ENCODE assay signal across 8 cellular contexts in genomic region chr2:176638167-176639015, GRCh38.
A peak's percentile ranks its signal among the peaks of the same experiment; 100 is the strongest.
DNase-seq lines count a peak whose midpoint lies in the region; ATAC-seq lines count a peak whose summit lies in the region.

No MANE protein-coding gene starts in this region.

- no peaks in the 10 kb centered on the region for H3K36me3 Mint-ChIP-seq in activated T-helper 17 cell treated with anti-CD3 and anti-CD28 coated beads, Interleukin-2, amount 50 U/mL, for 72 hours (ENCODE audit: low read depth)
- no peaks in the 10 kb centered on the region for H3K36me3 Mint-ChIP-seq in natural killer cell treated with Interleukin-12 subunit alpha and Interleukin-12 subunit beta and Interleukin-15 and Interleukin-18, amount 100 ng/mL, for 72 hours

- no peaks in the 10 kb centered on the region for H3K9me3 Mint-ChIP-seq in activated T-helper 17 cell treated with anti-CD3 and anti-CD28 coated beads, Interleukin-2, amount 50 U/mL, for 72 hours
- H3K9me3 Mint-ChIP-seq in natural killer cell treated with Interleukin-12 subunit alpha and Interleukin-12 subunit beta and Interleukin-15 and Interleukin-18, amount 100 ng/mL, for 72 hours: no peaks in the 10 kb centered on the region

- peak overlapping the region; percentile 61 for H3K4me3 Mint-ChIP-seq in activated T-helper 17 cell treated with anti-CD3 and anti-CD28 coated beads, Interleukin-2, amount 50 U/mL, for 72 hours
- H3K4me3 Mint-ChIP-seq in natural killer cell treated with Interleukin-12 subunit alpha and Interleukin-12 subunit beta and Interleukin-15 and Interleukin-18, amount 100 ng/mL, for 72 hours: peak overlapping the region; percentile 66

- peak; percentile 85 for ATAC-seq in GM21367 (IDR thresholded peaks at IDR 0.05; ENCODE audit: unreplicated experiment)
- peak; percentile 67 for ATAC-seq in activated T-helper 17 cell treated with anti-CD3 and anti-CD28 coated beads, Interleukin-2, amount 50 U/mL, for 72 hours (replicated peaks)
- ATAC-seq in natural killer cell treated with Interleukin-12 subunit alpha and Interleukin-12 subunit beta and Interleukin-15 and Interleukin-18, amount 100 ng/mL, for 72 hours: peak; percentile 79 to 80

- DNase-seq in COR-L47 (lab: John Stamatoyannopoulos, UW) (peak; percentile 68), HUDEP-2 (lab: John Stamatoyannopoulos, UW; ENCODE audit: unreplicated experiment in 76 of 76) (peak in 41 of 76 experiments; percentile 0 to 55 (median 18)), OCI-M1 (lab: John Stamatoyannopoulos, UW) (peak; percentile 69), fibroblast of peridontal ligament (ENCODE audit: extremely low read depth) (peak; percentile 55), substantia nigra (lab: John Stamatoyannopoulos, UW) (peak in 35 of 49 donors; percentile 3 to 63 (median 27))
- DNase-seq in natural killer cell treated with Interleukin-12 subunit alpha and Interleukin-12 subunit beta and Interleukin-15 and Interleukin-18, amount 100 ng/mL, for 72 hours (ENCODE audit: low spot score): no peak

- H3K27ac ChIP-seq in substantia nigra (ENCODE audit: low read depth, low read length, poor library complexity, severe bottlenecking): no peak overlapping the region

- no peaks in the 10 kb centered on the region for H3K4me1 Mint-ChIP-seq in activated T-helper 17 cell treated with anti-CD3 and anti-CD28 coated beads, Interleukin-2, amount 50 U/mL, for 72 hours
- peaks cover 0 to 3% of the 10 kb centered on the region in 2 donors for H3K4me1 Mint-ChIP-seq in natural killer cell treated with Interleukin-12 subunit alpha and Interleukin-12 subunit beta and Interleukin-15 and Interleukin-18, amount 100 ng/mL, for 72 hours (ENCODE audit: low read depth in 2 of 2)

- no peak overlapping the region for H3K27ac Mint-ChIP-seq in activated T-helper 17 cell treated with anti-CD3 and anti-CD28 coated beads, Interleukin-2, amount 50 U/mL, for 72 hours
- H3K27ac Mint-ChIP-seq in natural killer cell treated with Interleukin-12 subunit alpha and Interleukin-12 subunit beta and Interleukin-15 and Interleukin-18, amount 100 ng/mL, for 72 hours: no peak overlapping the region

- peaks cover 53% of the 10 kb centered on the region for H3K27me3 Mint-ChIP-seq in activated T-helper 17 cell treated with anti-CD3 and anti-CD28 coated beads, Interleukin-2, amount 50 U/mL, for 72 hours
- peaks cover 26 to 51% of the 10 kb centered on the region in 2 donors for H3K27me3 Mint-ChIP-seq in natural killer cell treated with Interleukin-12 subunit alpha and Interleukin-12 subunit beta and Interleukin-15 and Interleukin-18, amount 100 ng/mL, for 72 hours
